Comparison of ENCODE assay signal across 8 cellular contexts in genomic region chr13:40982772-40983171, GRCh38. TPM values are rescaled to one million over a fixed set of nuclear protein-coding genes. Genes with fewer than 3 reads are reported as not detected.
A peak's percentile ranks its signal among the peaks of the same experiment; 100 is the strongest.
DNase-seq lines count a peak whose midpoint lies in the region; ATAC-seq and TF ChIP-seq lines count a peak whose summit lies in the region.

No MANE protein-coding gene starts in this region.

- peak overlapping the region; percentile 99 for H3K4me3 Mint-ChIP-seq in natural killer cell

- DNase-seq in A172 (ENCODE audit: low spot score) = peak; percentile 42
- peak in 3 of 5 experiments; percentile 34 to 96 (median 71) for DNase-seq in T-helper 2 cell
- DNase-seq in dorsolateral prefrontal cortex = peak in 1 of 10 donors; percentile 23
- DNase-seq in natural killer cell = no peak
- no peak for DNase-seq in GOT3 (lab: John Stamatoyannopoulos, UW)
- DNase-seq in SW 1271 (lab: John Stamatoyannopoulos, UW) = no peak

- TF ChIP-seq CTCF in dorsolateral prefrontal cortex (IDR thresholded peaks at IDR 0.05 in 54 of 56, conservative IDR thresholded peaks at IDR 0.05 in 2 of 56; ENCODE audit: low read depth in 1 of 56, partially characterized antibody in 56 of 56) (no peak), natural killer cell (IDR thresholded peaks at IDR 0.05) (no peak)

- ATAC-seq in GM18907 (IDR thresholded peaks at IDR 0.05; ENCODE audit: unreplicated experiment) (peak; percentile 59), HG03159 (IDR thresholded peaks at IDR 0.05; ENCODE audit: unreplicated experiment) (peak; percentile 59), natural killer cell (peak; percentile 57 to 80 (median 78))

- no peaks in the 10 kb centered on the region for H3K9me3 Mint-ChIP-seq in natural killer cell

- no peaks in the 10 kb centered on the region for H3K27me3 Mint-ChIP-seq in natural killer cell (ENCODE audit: low read depth in 2 of 2)

- peak overlapping the region in 58 of 59 donors; percentile 9 to 92 (median 81) for H3K27ac ChIP-seq in dorsolateral prefrontal cortex

- H3K4me1 Mint-ChIP-seq in natural killer cell = peaks cover 80 to 83% of the 10 kb centered on the region in 2 donors

- H3K4me3 ChIP-seq in dorsolateral prefrontal cortex = peak overlapping the region in 54 of 59 donors; percentile 0 to 55 (median 24)

- no peaks in the 10 kb centered on the region for H3K27me3 ChIP-seq in dorsolateral prefrontal cortex

- H3K36me3 Mint-ChIP-seq in natural killer cell = peaks cover 6% of the 10 kb centered on the region

- intact Hi-C loops in dorsolateral prefrontal cortex (cut with DNase I) (loop anchor here (5.0 to 10.0 kb wide), 2 partner anchors 80 to 208 kb away; partner anchors contain the start of genes MRPS31 (in 1 of the 2) and WBP4 (in 1 of the 2)), natural killer cell (cut with micrococcal nuclease) (loop anchor here (5.0 kb wide), 1 partner anchor 60 kb away; no protein-coding TSS in a partner anchor)

- H3K27ac Mint-ChIP-seq in natural killer cell = peak overlapping the region; percentile 87 to 93

RNA-seq across cellular contexts. Expression of gene ELF1, which starts 36.3 kb away (rescaled TPM):
- total RNA-seq in A172 (2014; rRNA removed; shearing (Covaris generic)) = 6.9 and 8.8 TPM in 2 replicates
- 10 to 100 TPM in 119 of 120 experiments, 1 to 10 TPM in 1; 9.7 to 41.8 (median 20.2) TPM for total RNA-seq in dorsolateral prefrontal cortex
- 100 to 1,000 TPM; 174 to 216 (median 193) TPM for total RNA-seq in natural killer cell

Comparison
In these comparisons a context has a peak if more than half of its experiments do, and no peak if none do; other contexts are left out.
1. DNase-seq: peak in A172 (single experiment) and T-helper 2 cell (3 of 5); none in natural killer cell (single experiment), GOT3 (single experiment) and SW 1271 (0 of 2).
2. RNA of gene ELF1, which starts 36.3 kb away (total RNA-seq): 174 to 216 TPM in natural killer cell; 9.7 to 41.8 TPM in dorsolateral prefrontal cortex and 6.9 to 8.8 TPM in A172; every median in the first group is over 4 times any median in the second.
3. Peak in every context shown above with its lines, with median percentiles within 50 percentile points of each other: ATAC-seq.